In the genomic region with DNA sequence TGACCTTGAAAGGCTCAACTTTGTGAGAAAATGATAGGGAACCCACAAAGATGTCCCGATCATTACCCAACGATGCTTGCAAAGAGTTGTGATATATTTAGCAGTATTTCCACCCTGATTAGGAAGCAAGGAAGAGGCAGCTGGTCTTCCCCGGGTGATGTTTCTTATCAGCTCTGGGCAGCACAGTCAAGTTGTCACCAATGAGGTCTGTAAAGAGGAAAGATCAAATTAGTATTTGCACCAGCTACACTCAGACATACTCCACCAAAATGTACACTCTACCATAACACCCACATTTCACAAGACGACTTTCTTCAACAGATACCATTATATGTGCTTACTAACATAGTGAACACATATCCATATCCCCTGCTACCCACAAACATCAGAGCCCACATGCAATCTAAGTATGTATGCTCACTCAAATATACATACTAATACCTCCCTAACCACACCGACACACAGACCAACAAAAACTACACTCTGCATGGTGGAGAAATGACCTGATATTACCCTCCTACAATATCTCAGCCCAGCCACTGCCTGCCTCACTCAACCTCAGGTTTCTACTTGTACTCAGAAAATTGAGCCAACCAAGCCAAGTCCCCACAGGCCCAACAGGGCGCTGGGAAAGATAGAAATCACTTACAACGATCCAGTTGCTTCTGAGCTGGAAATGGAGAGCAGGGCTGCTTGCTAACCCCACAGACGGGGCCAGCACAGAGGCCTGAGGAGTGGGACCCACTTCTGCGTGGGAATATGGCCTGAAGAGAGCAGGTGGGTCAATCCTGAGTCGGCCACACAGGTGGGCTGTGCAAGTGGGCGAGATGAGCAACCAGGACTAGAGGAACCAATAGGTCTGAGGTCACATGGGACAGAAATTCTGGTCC, we compare ENCODE assay signal across 13 cellular contexts. TPM values are rescaled to one million over a fixed set of nuclear protein-coding genes. Genes with fewer than 3 reads are reported as not detected.
DNase-seq lines count a peak whose midpoint lies in the region; ATAC-seq and TF ChIP-seq lines count a peak whose summit lies in the region.
"Had no signal": no experiment of that assay in that cellular context is flagged by ENCODE, and none has a peak within 500 bp of the region (broad histone marks: within the 10 kb centered on the region; RNA-seq: fewer than 3 reads in every experiment).

No MANE protein-coding gene starts in this region.

- no peaks in the 10 kb centered on the region for H3K9me3 Mint-ChIP-seq in stimulated activated naive CD8-positive, alpha-beta T cell treated with anti-CD3 and anti-CD28 coated beads, Interleukin-15, Interleukin-2, amounts not matched to agents 100 ng/mL and 50 ng/mL, for 24 hours
- H3K9me3 Mint-ChIP-seq in stimulated activated naive CD8-positive, alpha-beta T cell treated with anti-CD3 and anti-CD28 coated beads, Interleukin-15, amount 100 ng/mL, for 72 hours = no peaks in the 10 kb centered on the region
- no peaks in the 10 kb centered on the region for H3K9me3 Mint-ChIP-seq in memory B cell

- no peaks in the 10 kb centered on the region for H3K27me3 Mint-ChIP-seq in stimulated activated naive CD8-positive, alpha-beta T cell treated with anti-CD3 and anti-CD28 coated beads, Interleukin-15, Interleukin-2, amounts not matched to agents 100 ng/mL and 50 ng/mL, for 24 hours
- H3K27me3 Mint-ChIP-seq in stimulated activated naive CD8-positive, alpha-beta T cell treated with anti-CD3 and anti-CD28 coated beads, Interleukin-15, amount 100 ng/mL, for 72 hours = no peaks in the 10 kb centered on the region
- no peaks in the 10 kb centered on the region for H3K27me3 Mint-ChIP-seq in memory B cell

- no peak for ATAC-seq in stimulated activated naive CD8-positive, alpha-beta T cell treated with anti-CD3 and anti-CD28 coated beads, Interleukin-15, amount 100 ng/mL, for 72 hours
- ATAC-seq in memory B cell (ENCODE audit: low read depth) (no peak), GM18519 (IDR thresholded peaks at IDR 0.05; ENCODE audit: low FRiP score, unreplicated experiment) (no peak)

- peaks cover 76% of the 10 kb centered on the region for H3K4me1 Mint-ChIP-seq in stimulated activated naive CD8-positive, alpha-beta T cell treated with anti-CD3 and anti-CD28 coated beads, Interleukin-15, Interleukin-2, amounts not matched to agents 100 ng/mL and 50 ng/mL, for 24 hours (ENCODE audit: low read depth)
- peaks cover 60% of the 10 kb centered on the region for H3K4me1 Mint-ChIP-seq in stimulated activated naive CD8-positive, alpha-beta T cell treated with anti-CD3 and anti-CD28 coated beads, Interleukin-15, amount 100 ng/mL, for 72 hours
- peaks cover 62% of the 10 kb centered on the region for H3K4me1 Mint-ChIP-seq in memory B cell

- H3K4me3 Mint-ChIP-seq in stimulated activated naive CD8-positive, alpha-beta T cell treated with anti-CD3 and anti-CD28 coated beads, Interleukin-15, Interleukin-2, amounts not matched to agents 100 ng/mL and 50 ng/mL, for 24 hours = no peak overlapping the region
- H3K4me3 Mint-ChIP-seq in stimulated activated naive CD8-positive, alpha-beta T cell treated with anti-CD3 and anti-CD28 coated beads, Interleukin-15, amount 100 ng/mL, for 72 hours = no peak overlapping the region
- H3K4me3 Mint-ChIP-seq in memory B cell = peak overlapping the region; percentile 62

- peak overlapping the region; percentile 30 for H3K27ac Mint-ChIP-seq in stimulated activated naive CD8-positive, alpha-beta T cell treated with anti-CD3 and anti-CD28 coated beads, Interleukin-15, Interleukin-2, amounts not matched to agents 100 ng/mL and 50 ng/mL, for 24 hours
- no peak overlapping the region for H3K27ac Mint-ChIP-seq in stimulated activated naive CD8-positive, alpha-beta T cell treated with anti-CD3 and anti-CD28 coated beads, Interleukin-15, amount 100 ng/mL, for 72 hours
- H3K27ac Mint-ChIP-seq in memory B cell = peak overlapping the region; percentile 92

- no peak for TF ChIP-seq POLR2A in Peyer's patch (IDR thresholded peaks at IDR 0.05)
- TF ChIP-seq POLR2A in vagina (IDR thresholded peaks at IDR 0.05) = no peak

- no TSS peak for BruUV-seq in A673 (replicated peaks; lab: Mats Ljungman, UMichigan)

- POLR2A ChIA-PET in A673 (lab: Charles Lee; ENCODE audit: low non-redundant PET) = no interaction called here

- CTCF ChIA-PET in A673 (lab: Charles Lee) = no interaction called here

- H3K4me3 ChIP-seq in Peyer's patch = no peak overlapping the region
- no peak overlapping the region for H3K4me3 ChIP-seq in vagina
- H3K4me3 ChIP-seq in A673 (ENCODE audit: low read depth, low read length, poor library complexity, severe bottlenecking) = no peak overlapping the region

- intact Hi-C loops in vagina (cut with DNase I) = no loop called here
- intact Hi-C loops in A673 (cut with micrococcal nuclease; ENCODE audit: unreplicated experiment) = no loop called here

- H3K36me3 ChIP-seq in Peyer's patch (no peaks in the 10 kb centered on the region), vagina (no peaks in the 10 kb centered on the region), A673 (ENCODE audit: insufficient read depth, low read length, poor library complexity, severe bottlenecking) (no peaks in the 10 kb centered on the region)
- H3K36me3 ChIP-seq: BE2C had no signal

- no peaks in the 10 kb centered on the region for H3K27me3 ChIP-seq in Peyer's patch
- H3K27me3 ChIP-seq in vagina = no peaks in the 10 kb centered on the region
- no peaks in the 10 kb centered on the region for H3K27me3 ChIP-seq in A673 (replicated peaks; ENCODE audit: insufficient read depth, low read depth, low read length, poor library complexity)
- H3K27me3 ChIP-seq: BE2C had no signal

- H3K36me3 Mint-ChIP-seq in stimulated activated naive CD8-positive, alpha-beta T cell treated with anti-CD3 and anti-CD28 coated beads, Interleukin-15, Interleukin-2, amounts not matched to agents 100 ng/mL and 50 ng/mL, for 24 hours (ENCODE audit: low read depth) = no peaks in the 10 kb centered on the region
- H3K36me3 Mint-ChIP-seq in memory B cell = no peaks in the 10 kb centered on the region

- H3K27ac ChIP-seq in Peyer's patch (peak overlapping the region in 3 of 4 donors; percentile 5 to 77 (median 63)), vagina (peak overlapping the region; percentile 30), A673 (ENCODE audit: low read depth, low read length, poor library complexity, severe bottlenecking) (no peak overlapping the region)

- H3K9me3 ChIP-seq in Peyer's patch (no peaks in the 10 kb centered on the region), vagina (no peaks in the 10 kb centered on the region), A673 (ENCODE audit: low read depth, low read length, poor library complexity, severe bottlenecking) (no peaks in the 10 kb centered on the region)
- H3K9me3 ChIP-seq: BE2C had no signal

- TF ChIP-seq CTCF in Peyer's patch (IDR thresholded peaks at IDR 0.05) (no peak), vagina (IDR thresholded peaks at IDR 0.05) (no peak), A673 (conservative IDR thresholded peaks at IDR 0.05; ENCODE audit: low read depth, low read length) (no peak)

- no peak for DNase-seq in stimulated activated naive CD8-positive, alpha-beta T cell treated with anti-CD3 and anti-CD28 coated beads, Interleukin-15, amount 100 ng/mL, for 72 hours
- DNase-seq in Peyer's patch = no peak
- no peak for DNase-seq in memory B cell (ENCODE audit: low spot score in 2 of 2)
- DNase-seq in vagina (ENCODE audit: extremely low spot score in 2 of 2) = no peak
- no peak for DNase-seq in A673 (ENCODE audit: low spot score)
- DNase-seq in stimulated activated CD4-positive, alpha-beta T cell treated with anti-CD3 and anti-CD28 coated beads, Interleukin-15, amount 100 ng/mL, for 24 hours = no peak
- DNase-seq: BE2C; NCI-H1092; NCI-H69; stimulated activated CD4-positive, alpha-beta T cell treated with anti-CD3 and anti-CD28 coated beads, Interleukin-2, amount 100 ng/mL, for 48 hours had no signal

- H3K4me1 ChIP-seq in Peyer's patch = peaks cover 4 to 13% (median 7%) of the 10 kb centered on the region in 4 donors
- H3K4me1 ChIP-seq in vagina = peaks cover 31% of the 10 kb centered on the region
- H3K4me1 ChIP-seq in A673 (ENCODE audit: insufficient read depth, low read length, poor library complexity, severe bottlenecking) = peaks cover 19% of the 10 kb centered on the region

RNA-seq across cellular contexts. Expression of gene BTG2, which starts 4.6 kb away (rescaled TPM):
- total RNA-seq in Peyer's patch = 100 to 1,000 TPM in 1 of 4 donors, 10 to 100 TPM in 3; 45.0 to 129 (median 58.8) TPM
- 191 TPM for total RNA-seq in vagina
- 8.5 and 9.3 TPM in 2 replicates for total RNA-seq in A673 (2021)

RNA-seq across cellular contexts. Expression of gene FMOD, which starts 50.2 kb away (rescaled TPM):
- total RNA-seq in Peyer's patch (10 to 100 TPM; 10.5 to 33.8 (median 12.2) TPM), vagina (80.3 TPM), A673 (2021) (0.35 and 0.69 TPM in 2 replicates)
- total RNA-seq: T-helper 2 cell treated with Interferon-gamma antibody and Interleukin-4, amounts not matched to agents 100 ng/mL and 5 ng/mL, for 36 hours had no signal

Comparison
In these comparisons a context has a peak if more than half of its experiments do, and no peak if none do; other contexts are left out.
1. H3K27ac Mint-ChIP-seq: peak in stimulated activated naive CD8-positive, alpha-beta T cell treated with anti-CD3 and anti-CD28 coated beads, Interleukin-15, Interleukin-2, amounts not matched to agents 100 ng/mL and 50 ng/mL, for 24 hours (single experiment) and memory B cell (single experiment); none in stimulated activated naive CD8-positive, alpha-beta T cell treated with anti-CD3 and anti-CD28 coated beads, Interleukin-15, amount 100 ng/mL, for 72 hours (0 of 2).